Comparison of ENCODE assay signal across 8 cellular contexts in genomic region chr22:41621911-41622179, GRCh38. TPM values are rescaled to one million over a fixed set of nuclear protein-coding genes. Genes with fewer than 3 reads are reported as not detected.
DNase-seq lines count a peak whose midpoint lies in the region; ATAC-seq lines count a peak whose summit lies in the region.

No MANE protein-coding gene starts in this region.

- CTCF ChIA-PET in activated CD4-positive, alpha-beta memory T cell treated with anti-CD3 and anti-CD28 coated beads for 36 hours (lab: Charles Lee), result interaction anchor here (0.6 to 3.9 kb wide), 5 partner anchors 10 to 383 kb away, joined by 3 to 18 read pairs (median 4); partner anchors contain the start of gene PMM1

- no peaks in the 10 kb centered on the region for H3K9me3 ChIP-seq in HAP-1
- H3K9me3 ChIP-seq in right cardiac atrium (ENCODE audit: control insufficient read depth, low read length), result no peaks in the 10 kb centered on the region
- H3K9me3 ChIP-seq in skeletal muscle tissue (ENCODE audit: control insufficient read depth in 3 of 3, low read length in 3 of 3), result no peaks in the 10 kb centered on the region

- H3K27ac ChIP-seq in right cardiac atrium (ENCODE audit: low read length) (peak overlapping the region; percentile 93), skeletal muscle tissue (ENCODE audit: low read depth, low read length) (peak overlapping the region; percentile 99)

- no peaks in the 10 kb centered on the region for H3K9me3 Mint-ChIP-seq in activated CD4-positive, alpha-beta memory T cell treated with anti-CD3 and anti-CD28 coated beads for 36 hours

- WGBS in right cardiac atrium, result 2% methylated on average over 8 of the region's 8 CpGs

- H3K27me3 ChIP-seq in HAP-1 (ENCODE audit: low read depth) (no peaks in the 10 kb centered on the region), right cardiac atrium (ENCODE audit: control insufficient read depth, insufficient read depth) (no peaks in the 10 kb centered on the region), skeletal muscle tissue (ENCODE audit: control insufficient read depth in 3 of 3, insufficient read depth in 3 of 3, low read length in 3 of 3) (no peaks in the 10 kb centered on the region)

- in situ Hi-C loops in HAP-1 (cut with MboI; ENCODE audit: low sequenced_read_pairs), result no loop called here

- H3K4me1 ChIP-seq in HAP-1 (peaks cover 12% of the 10 kb centered on the region), right cardiac atrium (ENCODE audit: control insufficient read depth, insufficient read depth, low read length) (peaks cover 3% of the 10 kb centered on the region), skeletal muscle tissue (ENCODE audit: control insufficient read depth in 3 of 3, insufficient read depth in 3 of 3, low read length in 3 of 3) (peaks cover 18 to 29% (median 19%) of the 10 kb centered on the region in 3 donors)

- H3K9ac ChIP-seq in skeletal muscle tissue (ENCODE audit: low read depth in 1 of 3, low read length in 3 of 3), result peak overlapping the region; percentile 96 to 99 (median 99)

- peaks cover 34% of the 10 kb centered on the region for H3K4me1 Mint-ChIP-seq in activated CD4-positive, alpha-beta memory T cell treated with anti-CD3 and anti-CD28 coated beads for 36 hours (ENCODE audit: low read depth)

- peak overlapping the region; percentile 98 for H3K27ac Mint-ChIP-seq in activated CD4-positive, alpha-beta memory T cell treated with anti-CD3 and anti-CD28 coated beads for 36 hours

- POLR2A ChIA-PET in activated CD4-positive, alpha-beta memory T cell treated with anti-CD3 and anti-CD28 coated beads for 36 hours (lab: Charles Lee), result interaction anchor here (0.9 to 6.0 kb wide), 15 partner anchors 12 to 516 kb away, joined by 3 to 65 read pairs (median 7); partner anchors contain the start of genes ACO2, CCDC134, PHF5A and PMM1

- ATAC-seq in right cardiac atrium, result no peak
- ATAC-seq in HG02571 (IDR thresholded peaks at IDR 0.05; ENCODE audit: unreplicated experiment), result no peak

- H3K27me3 Mint-ChIP-seq in activated CD4-positive, alpha-beta memory T cell treated with anti-CD3 and anti-CD28 coated beads for 36 hours, result no peaks in the 10 kb centered on the region

- intact Hi-C loops in activated CD4-positive, alpha-beta memory T cell treated with anti-CD3 and anti-CD28 coated beads for 36 hours (cut with micrococcal nuclease), result loop anchor here (1.0 to 5.0 kb wide), 11 partner anchors 18 to 335 kb away; partner anchors contain the start of genes PHF5A, POLR3H, RANGAP1 and SNU13
- intact Hi-C loops in right cardiac atrium (cut with DNase I), result no loop called here

- no peak for DNase-seq in HAP-1 (ENCODE audit: low spot score in 2 of 2)
- DNase-seq in activated CD4-positive, alpha-beta memory T cell treated with anti-CD3 and anti-CD28 coated beads for 36 hours, result no peak
- DNase-seq in right cardiac atrium, result no peak
- no peak for DNase-seq in RKO (ENCODE audit: low spot score)
- no peak for DNase-seq in C1 segment of cervical spinal cord (lab: John Stamatoyannopoulos, UW)
- DNase-seq in dedifferentiated amniotic fluid mesenchymal stem cell (ENCODE audit: extremely low spot score), result no peak

- peaks cover 17% of the 10 kb centered on the region for H3K36me3 Mint-ChIP-seq in activated CD4-positive, alpha-beta memory T cell treated with anti-CD3 and anti-CD28 coated beads for 36 hours

- H3K36me3 ChIP-seq in HAP-1 (replicated peaks) (peaks cover 52% of the 10 kb centered on the region), skeletal muscle tissue (ENCODE audit: control insufficient read depth in 3 of 3, insufficient read depth in 3 of 3, low read length in 3 of 3) (peaks cover 10 to 28% (median 18%) of the 10 kb centered on the region in 3 donors)

- H3K4me3 Mint-ChIP-seq in activated CD4-positive, alpha-beta memory T cell treated with anti-CD3 and anti-CD28 coated beads for 36 hours, result peak overlapping the region; percentile 97

- peak overlapping the region; percentile 99 for H3K4me3 ChIP-seq in HAP-1
- peak overlapping the region; percentile 48 for H3K4me3 ChIP-seq in right cardiac atrium (ENCODE audit: low read length)
- peak overlapping the region; percentile 92 to 100 (median 99) for H3K4me3 ChIP-seq in skeletal muscle tissue (ENCODE audit: low read length in 3 of 3)

RNA-seq across cellular contexts. Expression of gene XRCC6, which starts 0.8 kb away (rescaled TPM):
- total RNA-seq in activated CD4-positive, alpha-beta memory T cell treated with anti-CD3 and anti-CD28 coated beads for 36 hours, result 100 to 1,000 TPM; 403 to 409 TPM
- 100 to 1,000 TPM; 160 to 183 (median 173) TPM for total RNA-seq in right cardiac atrium
- polyA plus RNA-seq in right cardiac atrium, result 144 TPM
- 287 TPM for total RNA-seq in skeletal muscle tissue

RNA-seq across cellular contexts. Expression of gene DESI1, which starts 1.0 kb away (rescaled TPM):
- 10 to 100 TPM; 55.5 to 57.9 TPM for total RNA-seq in activated CD4-positive, alpha-beta memory T cell treated with anti-CD3 and anti-CD28 coated beads for 36 hours
- 10 to 100 TPM; 56.5 to 90.7 (median 74.8) TPM for total RNA-seq in right cardiac atrium
- 86.4 TPM for polyA plus RNA-seq in right cardiac atrium
- total RNA-seq in skeletal muscle tissue, result 5.7 TPM

RNA-seq across cellular contexts. Expression of gene PMM1, which starts 32.2 kb away (rescaled TPM):
- 10 to 100 TPM; 45.1 to 46.4 TPM for total RNA-seq in activated CD4-positive, alpha-beta memory T cell treated with anti-CD3 and anti-CD28 coated beads for 36 hours
- total RNA-seq in right cardiac atrium, result 10 to 100 TPM; 12.6 to 21.4 (median 18.3) TPM
- 19.1 TPM for polyA plus RNA-seq in right cardiac atrium
- 10.4 TPM for total RNA-seq in skeletal muscle tissue

Comparison
In these comparisons a context has a peak if more than half of its experiments do, and no peak if none do; other contexts are left out.
1. H3K4me3 ChIP-seq: peak in every context shown above with its lines; median percentile 99 in HAP-1; 99 in skeletal muscle tissue; 48 in right cardiac atrium.